ENCODE assay signal across 12 cellular contexts in genomic region chr7:38186593-38187314, GRCh38. TPM values are rescaled to one million over a fixed set of nuclear protein-coding genes. Genes with fewer than 3 reads are reported as not detected.
DNase-seq lines count a peak whose midpoint lies in the region; ATAC-seq, FAIRE-seq and TF ChIP-seq lines count a peak whose summit lies in the region.
"Had no signal": no experiment of that assay in that cellular context is flagged by ENCODE, and none has a peak within 500 bp of the region (broad histone marks: within the 10 kb centered on the region; RNA-seq: fewer than 3 reads in every experiment).

No MANE protein-coding gene starts in this region.

- H2BK5ac ChIP-seq in H1 (ENCODE audit: low read depth, low read length), result no peak overlapping the region

- no peak overlapping the region for H3K4me3 Mint-ChIP-seq in CD8-positive, alpha-beta T cell

- no peak overlapping the region for H2BK20ac ChIP-seq in H1 (ENCODE audit: low read length)

- no peak overlapping the region for H4K8ac ChIP-seq in H1 (ENCODE audit: extremely low read depth, insufficient read depth, low read length)

- peaks cover 11% of the 10 kb centered on the region for H3K36me3 Mint-ChIP-seq in CD8-positive, alpha-beta T cell

- no peak for FAIRE-seq in H1 (lab: Jason Lieb, UNC)

- H4K5ac ChIP-seq in H1 (ENCODE audit: insufficient read length, low read depth, low read length), result no peak overlapping the region

- H3K9me3 ChIP-seq in H1 (ENCODE audit: insufficient read depth in 2 of 2, low read depth in 1 of 2, low read length in 1 of 2), result no peaks in the 10 kb centered on the region
- no peaks in the 10 kb centered on the region for H3K9me3 ChIP-seq in CD8-positive, alpha-beta T cell (ENCODE audit: low read length)
- H3K9me3 ChIP-seq: prostate gland had no signal

- H3K23ac ChIP-seq in H1 (ENCODE audit: insufficient read length), result no peak overlapping the region

- no peak overlapping the region for H4K91ac ChIP-seq in H1 (replicated peaks; ENCODE audit: insufficient read length, low read length)

- no peak overlapping the region for H3K9ac ChIP-seq in H1 (replicated peaks in 1 of 4; ENCODE audit: extremely low read depth in 1 of 4, low read depth in 3 of 4, low read length in 3 of 4)

- TF ChIP-seq CTCF in NB4 (IDR thresholded peaks at IDR 0.05; ENCODE audit: low read depth, low read length) (no peak), H1 (IDR thresholded peaks at IDR 0.05; ENCODE audit: control extremely low read depth in 1 of 3, insufficient read depth in 1 of 3, low read depth in 1 of 3, low read length in 3 of 3) (no peak)
- no peak for TF ChIP-seq CTCF in CD8-positive, alpha-beta T cell (IDR thresholded peaks at IDR 0.05)

- no peak for ATAC-seq in CD8-positive, alpha-beta T cell
- ATAC-seq in GM19035 (IDR thresholded peaks at IDR 0.05; ENCODE audit: unreplicated experiment) (no peak), HG03097 (IDR thresholded peaks at IDR 0.05; ENCODE audit: low FRiP score, unreplicated experiment) (no peak)
- ATAC-seq: activated CD4-positive, CD25-positive, alpha-beta regulatory T cell treated with anti-CD3 and anti-CD28 coated beads, Interleukin-2, amount 50 U/mL, for 24 hours had no signal

- no peak overlapping the region for H2AK5ac ChIP-seq in H1 (ENCODE audit: low read depth, low read length)

- TF ChIP-seq RAD21 in H1 (IDR thresholded peaks at IDR 0.05 in 1 of 2, conservative IDR thresholded peaks at IDR 0.05 in 1 of 2; ENCODE audit: low read depth in 2 of 2, low read length in 2 of 2), result no peak

- intact Hi-C loops in CD8-positive, alpha-beta T cell (cut with DNase I, micrococcal nuclease), result no loop called here

- no peaks in the 10 kb centered on the region for H3K27me3 ChIP-seq in H1 (replicated peaks in 1 of 4; ENCODE audit: control insufficient read depth in 3 of 4, extremely low read depth in 1 of 4, insufficient read depth in 3 of 4, low read length in 3 of 4)
- no peaks in the 10 kb centered on the region for H3K27me3 ChIP-seq in CD8-positive, alpha-beta T cell (ENCODE audit: insufficient read depth, low read length)

- no peak overlapping the region for H3K14ac ChIP-seq in H1 (ENCODE audit: insufficient read length)

- peaks cover 5% of the 10 kb centered on the region for H3K79me1 ChIP-seq in H1 (ENCODE audit: low read depth, low read length)

- H3K9me3 Mint-ChIP-seq in CD8-positive, alpha-beta T cell, result peaks cover 3% of the 10 kb centered on the region

- H2AFZ ChIP-seq in H1 (ENCODE audit: low read length), result no peak overlapping the region

- H3K27me3 Mint-ChIP-seq in CD8-positive, alpha-beta T cell (ENCODE audit: low read depth), result no peaks in the 10 kb centered on the region

- peaks cover 0 to 73% of the 10 kb centered on the region in 2 experiments; a peak in 3 of 4 replicates for H3K79me2 ChIP-seq in H1 (ENCODE audit: control insufficient read depth in 1 of 2, insufficient read depth in 2 of 2, low read length in 2 of 2)

- no peak overlapping the region for H3K56ac ChIP-seq in H1 (replicated peaks; ENCODE audit: insufficient read length, low read depth, low read length)

- no peak overlapping the region for H3K18ac ChIP-seq in H1 (ENCODE audit: extremely low read depth, low read length)

- no peaks in the 10 kb centered on the region for H3K36me3 ChIP-seq in H1 (ENCODE audit: control insufficient read depth in 2 of 4, insufficient read depth in 4 of 4, low read length in 3 of 4)
- H3K36me3 ChIP-seq in CD8-positive, alpha-beta T cell (ENCODE audit: insufficient read depth, low read length), result no peaks in the 10 kb centered on the region
- H3K36me3 ChIP-seq: lower lobe of right lung, prostate gland, thoracic aorta had no signal

- DNase-seq in ELR (ENCODE audit: low read depth) (peak; percentile 82), NB4 (ENCODE audit: low read depth) (peak; percentile 41), H1 (ENCODE audit: low read depth in 1 of 2, low spot score in 2 of 2) (no peak), non-pigmented ciliary epithelial cell (ENCODE audit: low read depth) (peak; percentile 48), HUDEP-2 (lab: John Stamatoyannopoulos, UW; ENCODE audit: unreplicated experiment in 76 of 76) (no peak)
- no peak for DNase-seq in CD8-positive, alpha-beta T cell
- DNase-seq: lower lobe of right lung had no signal

- no peak overlapping the region for H3K27ac ChIP-seq in H1 (ENCODE audit: low read depth, low read length)
- no peak overlapping the region for H3K27ac ChIP-seq in CD8-positive, alpha-beta T cell (ENCODE audit: low read depth, low read length)
- H3K27ac ChIP-seq: lower lobe of right lung, prostate gland, thoracic aorta had no signal

- H3K4me1 ChIP-seq in H1 (replicated peaks in 1 of 4; ENCODE audit: control insufficient read depth in 3 of 4, insufficient read depth in 4 of 4, low read length in 3 of 4), result peaks cover 5 to 18% (median 10%) of the 10 kb centered on the region in 4 experiments; a peak in 6 of 7 replicates
- H3K4me1 ChIP-seq in CD8-positive, alpha-beta T cell (ENCODE audit: insufficient read depth, low read length), result no peaks in the 10 kb centered on the region
- H3K4me1 ChIP-seq: prostate gland had no signal

- TF ChIP-seq POLR2A in NB4 (IDR thresholded peaks at IDR 0.05; ENCODE audit: extremely low read depth, insufficient read length) (no peak), H1 (IDR thresholded peaks at IDR 0.05; ENCODE audit: control extremely low read depth in 1 of 2, low read depth in 2 of 2, low read length in 2 of 2) (no peak)

- 81% methylated on average over 4 of the region's 4 CpGs; no CpG with 5 or more reads in 1 of the 2 experiments for WGBS in H1 (ENCODE audit: extremely low coverage in 1 of 2, insufficient coverage in 1 of 2, insufficient read length in 1 of 2, insufficient replicate concordance in 2 of 2, low coverage in 1 of 2, low lambda C conversion rate in 2 of 2, missing lambda C conversion rate in 1 of 2), 2 experiments

- CTCF ChIA-PET in H1 (lab: Charles Lee; ENCODE audit: partially characterized antibody), result interaction anchor here (0.7 to 2.5 kb wide), 10 partner anchors 12 to 1391 kb away, joined by 3 to 9 read pairs (median 3); no protein-coding TSS in a partner anchor
- CTCF ChIA-PET in CD8-positive, alpha-beta T cell (lab: Charles Lee), result interaction anchor here (0.5 to 2.5 kb wide), 4 partner anchors 29 to 1921 kb away, joined by 3 to 11 read pairs (median 5); no protein-coding TSS in a partner anchor

- peaks cover 52% of the 10 kb centered on the region for H3K4me1 Mint-ChIP-seq in CD8-positive, alpha-beta T cell (ENCODE audit: low read depth)

- peak overlapping the region; percentile 13; the same call in 1 of the 2 replicates for H2BK15ac ChIP-seq in H1 (ENCODE audit: low read length)

- POLR2A ChIA-PET in H1 (lab: Charles Lee; ENCODE audit: partially characterized antibody), result interaction anchor here (0.7 kb wide), 1 partner anchor 9 kb away, joined by 4 read pairs; the partner anchor contains the start of gene STARD3NL
- POLR2A ChIA-PET in CD8-positive, alpha-beta T cell (lab: Charles Lee), result interaction anchor here (1.2 kb wide), 1 partner anchor 12 kb away, joined by 4 read pairs; no protein-coding TSS in a partner anchor

- TF ChIP-seq EP300 in H1 (IDR thresholded peaks at IDR 0.05; ENCODE audit: borderline replicate concordance in 1 of 2, low read depth in 2 of 2, low read length in 2 of 2), result no peak

- H3K27ac Mint-ChIP-seq in CD8-positive, alpha-beta T cell, result no peak overlapping the region

- H3K23me2 ChIP-seq in H1 (ENCODE audit: low read depth, low read length), result no peaks in the 10 kb centered on the region

- H3K4me3 ChIP-seq in NB4 (ENCODE audit: low read depth, low read length) (no peak overlapping the region), H1 (ENCODE audit: extremely low read depth in 1 of 4, insufficient read depth in 2 of 4, low read depth in 3 of 4, low read length in 4 of 4) (no peak overlapping the region)
- no peak overlapping the region for H3K4me3 ChIP-seq in CD8-positive, alpha-beta T cell (ENCODE audit: low read depth, low read length)
- H3K4me3 ChIP-seq: lower lobe of right lung, prostate gland, thoracic aorta had no signal

- no peak overlapping the region for H2BK12ac ChIP-seq in H1 (ENCODE audit: low read depth, low read length)

- H2BK120ac ChIP-seq in H1 (replicated peaks; ENCODE audit: low read depth, low read length), result no peak overlapping the region

- H3K4ac ChIP-seq in H1 (replicated peaks; ENCODE audit: insufficient read length, low read depth, low read length), result no peak overlapping the region

- no peak overlapping the region; a peak in 1 of 4 replicates for H3K4me2 ChIP-seq in H1 (ENCODE audit: insufficient read depth in 1 of 2, low read depth in 2 of 2, low read length in 2 of 2)

- H4K20me1 ChIP-seq in H1 (replicated peaks in 1 of 2; ENCODE audit: control insufficient read depth in 1 of 2, insufficient read depth in 2 of 2, low read length in 2 of 2), result no peaks in the 10 kb centered on the region

TF ChIP-seq in H1, 55 proteins besides CTCF, POLR2A, EP300 and RAD21:
- no peak for TF ChIP-seq POU5F1 (IDR thresholded peaks at IDR 0.05; ENCODE audit: low read depth, low read length)
- TF ChIP-seq BCL11A (IDR thresholded peaks at IDR 0.05; ENCODE audit: low read depth in 2 of 2, low read length in 2 of 2), result no peak
- no peak for TF ChIP-seq SP1 (IDR thresholded peaks at IDR 0.05; ENCODE audit: low read depth, low read length)
- no peak for TF ChIP-seq SIN3A (conservative IDR thresholded peaks at IDR 0.05 in 1 of 2, IDR thresholded peaks at IDR 0.05 in 1 of 2; ENCODE audit: low read depth in 1 of 2, low read length in 2 of 2)
TF ChIP-seq in H1: peak in this region for 0.

RNA-seq across cellular contexts. Expression of gene STARD3NL, which starts 8.7 kb away (rescaled TPM):
- 33.1 and 40.5 TPM in 2 replicates for total RNA-seq in H1 (2021; fragmentation: NEBNext Ultra II Directional; extraction: Animal tissue kit (Norgen Biotek cat#: 25700))
- polyA plus RNA-seq in H1 (2011; rRNA removed), result 15.6 and 27.1 TPM in 2 replicates
- polyA plus RNA-seq in H1 (2011; cell fraction: cytosol; rRNA removed), result 30.4 TPM
- polyA plus RNA-seq in H1 (2011; cell fraction: nucleus; rRNA removed), result 14.7 TPM
- polyA plus RNA-seq in H1 (2012, experiment 1 of 2), result 23.2 to 35.8 TPM (median 27.3 TPM) in 4 replicates
- polyA plus RNA-seq in H1 (2012, experiment 2 of 2), result 21.3 TPM
- polyA plus RNA-seq in H1 (2013, experiment 1 of 2), result 31.2 TPM
- polyA plus RNA-seq in H1 (2013, experiment 2 of 2), result 35.3 TPM
- 21.4 and 22.2 TPM in 2 replicates for polyA minus RNA-seq in H1 (2011; rRNA and poly(A)+ RNA removed)
- 14.2 TPM for polyA minus RNA-seq in H1 (2011; cell fraction: cytosol; rRNA and poly(A)+ RNA removed)
- polyA minus RNA-seq in H1 (2011; cell fraction: nucleus; rRNA and poly(A)+ RNA removed), result 18.4 TPM
- 10 to 100 TPM; 22.4 to 22.7 TPM for total RNA-seq in CD8-positive, alpha-beta T cell

Comparison
In these comparisons a context has a peak if more than half of its experiments do, and no peak if none do; other contexts are left out.
1. DNase-seq: peak in ELR (single experiment), NB4 (single experiment) and non-pigmented ciliary epithelial cell (single experiment); none in H1 (0 of 2), CD8-positive, alpha-beta T cell (0 of 7) and HUDEP-2 (0 of 76).